8 cellular contexts compared by ENCODE assay signal in the genomic region with DNA sequence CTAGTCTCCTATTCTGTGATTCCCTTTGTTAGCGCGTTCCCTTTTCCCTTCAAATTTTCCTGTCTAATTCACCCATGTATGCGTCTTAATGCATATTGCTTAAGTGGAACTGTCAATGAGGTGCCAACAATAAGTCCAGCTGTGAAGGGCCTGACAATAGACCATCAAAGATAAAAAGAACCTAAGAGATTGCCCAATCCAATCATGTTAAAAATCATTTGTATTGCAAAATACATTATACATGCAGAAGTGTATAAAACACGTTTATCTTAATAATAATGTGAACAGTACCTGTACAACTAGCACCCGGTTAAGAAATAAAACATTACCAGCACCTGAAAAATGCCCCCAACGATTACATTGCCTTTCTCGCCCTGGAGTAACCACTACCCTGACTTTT. TPM values are rescaled to one million over a fixed set of nuclear protein-coding genes. Genes with fewer than 3 reads are reported as not detected.
DNase-seq lines count a peak whose midpoint lies in the region; ATAC-seq and TF ChIP-seq lines count a peak whose summit lies in the region.

No MANE protein-coding gene starts in this region.

- peaks cover 20% of the 10 kb centered on the region for H3K4me1 Mint-ChIP-seq in T-helper 17 cell

- in situ Hi-C loops in GM23248 (cut with MboI): no loop called here

- peak overlapping the region; percentile 90 for H3K4me3 Mint-ChIP-seq in T-helper 17 cell

- TF ChIP-seq POLR2A in sigmoid colon (IDR thresholded peaks at IDR 0.05): no peak

- H3K4me1 ChIP-seq in GM23248 (ENCODE audit: insufficient read depth) (peaks cover 24% of the 10 kb centered on the region), sigmoid colon (peaks cover 0 to 29% (median 22%) of the 10 kb centered on the region in 4 donors)

- no peak for ATAC-seq in T-helper 17 cell
- ATAC-seq in HG02798 (IDR thresholded peaks at IDR 0.05; ENCODE audit: poor library complexity, unreplicated experiment): no peak

- no peaks in the 10 kb centered on the region for H4K20me1 ChIP-seq in GM23248 (ENCODE audit: insufficient read depth)

- peak overlapping the region; percentile 98 for H2AFZ ChIP-seq in GM23248

- peaks cover 3% of the 10 kb centered on the region for H3K36me3 Mint-ChIP-seq in T-helper 17 cell (ENCODE audit: low read depth)

- DNase-seq in GM23248: no peak
- no peak for DNase-seq in T-helper 17 cell
- no peak for DNase-seq in fibroblast of the aortic adventitia (ENCODE audit: low read depth)
- no peak for DNase-seq in sigmoid colon
- DNase-seq in amygdala (lab: John Stamatoyannopoulos, UW): no peak
- no peak for DNase-seq in middle frontal gyrus (ENCODE audit: extremely low spot score, low spot score)
- no peak for DNase-seq in mesenteric fat pad (ENCODE audit: low spot score)

- peaks cover 26% of the 10 kb centered on the region for H3F3A ChIP-seq in GM23248 (ENCODE audit: insufficient read depth)

- H3K4me3 ChIP-seq in GM23248 (peak overlapping the region; percentile 83), fibroblast of the aortic adventitia (ENCODE audit: low read depth, low read length) (peak overlapping the region; percentile 76), sigmoid colon (peak overlapping the region; percentile 70 to 95 (median 84))

- no peaks in the 10 kb centered on the region for H3K27me3 Mint-ChIP-seq in T-helper 17 cell

- H3K9me3 ChIP-seq in GM23248 (ENCODE audit: low read depth): no peaks in the 10 kb centered on the region
- H3K9me3 ChIP-seq in T-helper 17 cell (ENCODE audit: control insufficient read depth, low read length, poor library complexity, severe bottlenecking): no peaks in the 10 kb centered on the region
- H3K9me3 ChIP-seq in sigmoid colon: no peaks in the 10 kb centered on the region

- intact Hi-C loops in sigmoid colon (cut with DNase I): loop anchor here (5.0 kb wide), 1 partner anchor 300 kb away; no protein-coding TSS in a partner anchor

- peak overlapping the region; percentile 95 for H3K27ac Mint-ChIP-seq in T-helper 17 cell

- H3K4me2 ChIP-seq in GM23248 (ENCODE audit: unreplicated experiment): peak overlapping the region; percentile 88

- no peak for TF ChIP-seq EP300 in sigmoid colon (IDR thresholded peaks at IDR 0.05)

- H3K27me3 ChIP-seq in GM23248 (replicated peaks; ENCODE audit: insufficient read depth) (no peaks in the 10 kb centered on the region), sigmoid colon (no peaks in the 10 kb centered on the region)

- 57 to 62% methylated on average over 7 of the region's 7 CpGs for whole genome bisulfite sequencing in GM23248 (ENCODE audit: low coverage in 1 of 2, low lambda C conversion rate in 2 of 2, missing lambda C conversion rate in 2 of 2), 2 experiments
- WGBS in sigmoid colon, 2 donors: 65 to 79% methylated on average over 7 of the region's 7 CpGs

- H3K9me2 ChIP-seq in GM23248 (ENCODE audit: insufficient read depth): no peaks in the 10 kb centered on the region

- H3K27ac ChIP-seq in GM23248 (peak overlapping the region; percentile 66), sigmoid colon (peak overlapping the region; percentile 89 to 96 (median 96))

- peak overlapping the region; percentile 86 for H3K9ac ChIP-seq in GM23248

- no peaks in the 10 kb centered on the region for H3K36me3 ChIP-seq in GM23248 (ENCODE audit: low read depth)
- no peaks in the 10 kb centered on the region for H3K36me3 ChIP-seq in sigmoid colon

- no peaks in the 10 kb centered on the region for H3K79me2 ChIP-seq in GM23248 (ENCODE audit: insufficient read depth)

- TF ChIP-seq CTCF in fibroblast of the aortic adventitia (IDR thresholded peaks at IDR 0.05; ENCODE audit: insufficient read depth, low read length): no peak
- no peak for TF ChIP-seq CTCF in sigmoid colon (IDR thresholded peaks at IDR 0.05)

RNA-seq across cellular contexts. Expression of gene SPATA6, which starts 0.7 kb away (rescaled TPM):
- 1.4 and 1.6 TPM in 2 replicates for total RNA-seq in GM23248 (2014; rRNA removed; shearing (Covaris generic))
- polyA plus RNA-seq in GM23248 (2016; fragmentation: Nextera tagmentation; extraction: Ambion mirVana): 3.6 and 5.1 TPM in 2 replicates
- total RNA-seq in T-helper 17 cell: 1 to 10 TPM; 3.0 to 5.6 TPM
- total RNA-seq in fibroblast of the aortic adventitia (ENCODE audit: low replicate concordance): 8.7 and 10.5 TPM in 2 replicates
- 10 to 100 TPM; 17.6 to 31.4 (median 19.3) TPM for total RNA-seq in sigmoid colon
- 1 to 10 TPM; 3.7 to 4.8 (median 3.8) TPM for polyA plus RNA-seq in sigmoid colon
- 17.4 TPM for total RNA-seq in mesenteric fat pad
